In genomic region chr15:57555270-57555669, GRCh38 we compare ENCODE assay signal across 14 cellular contexts. TPM values are rescaled to one million over a fixed set of nuclear protein-coding genes. Genes with fewer than 3 reads are reported as not detected.
DNase-seq lines count a peak whose midpoint lies in the region; ATAC-seq and TF ChIP-seq lines count a peak whose summit lies in the region.
"Had no signal": no experiment of that assay in that cellular context is flagged by ENCODE, and none has a peak within 500 bp of the region (broad histone marks: within the 10 kb centered on the region; RNA-seq: fewer than 3 reads in every experiment).

No MANE protein-coding gene starts in this region.

- H3K36me3 ChIP-seq in RWPE2 (ENCODE audit: low read depth): no peaks in the 10 kb centered on the region
- no peaks in the 10 kb centered on the region for H3K36me3 ChIP-seq in fibroblast of lung (ENCODE audit: control insufficient read depth, insufficient read depth, low read length)
- H3K36me3 ChIP-seq in trophoblast cell (ENCODE audit: control insufficient read depth in 1 of 2, insufficient read depth in 2 of 2, low read length in 2 of 2): peaks cover 0 to 3% of the 10 kb centered on the region in 2 experiments
- H3K36me3 ChIP-seq: BLaER1 treated with 17β-estradiol and CSF1 and Interleukin-3, amounts not matched to agents 10 nM and 100 nM had no signal

- H2BK12ac ChIP-seq in trophoblast cell (ENCODE audit: low read length): no peak overlapping the region

- H3K23ac ChIP-seq in trophoblast cell (ENCODE audit: low read length): no peak overlapping the region

- no peak overlapping the region for H4K8ac ChIP-seq in trophoblast cell (ENCODE audit: low read depth, low read length)

- H3K9me3 ChIP-seq in RWPE2 (ENCODE audit: severe bottlenecking): no peaks in the 10 kb centered on the region
- H3K9me3 ChIP-seq in fibroblast of lung (ENCODE audit: control insufficient read depth, insufficient read depth, low read depth, low read length): no peaks in the 10 kb centered on the region
- H3K9me3 ChIP-seq in trophoblast cell (ENCODE audit: insufficient read depth, low read depth, low read length): no peaks in the 10 kb centered on the region

- no peak overlapping the region for H2AK5ac ChIP-seq in trophoblast cell (ENCODE audit: low read length)

- no peak overlapping the region for H2BK5ac ChIP-seq in trophoblast cell (ENCODE audit: low read depth, low read length, poor library complexity)

- no peaks in the 10 kb centered on the region for H3K27me3 ChIP-seq in RWPE2 (ENCODE audit: insufficient read depth, poor library complexity, severe bottlenecking)
- no peaks in the 10 kb centered on the region for H3K27me3 ChIP-seq in fibroblast of lung (ENCODE audit: control insufficient read depth, insufficient read depth, low read length)
- no peaks in the 10 kb centered on the region for H3K27me3 ChIP-seq in trophoblast cell (ENCODE audit: insufficient read depth, low read length)
- H3K27me3 ChIP-seq: BLaER1 treated with 17β-estradiol and CSF1 and Interleukin-3, amounts not matched to agents 10 nM and 100 nM had no signal

- H3K4me3 ChIP-seq in RWPE2 (ENCODE audit: severe bottlenecking): no peak overlapping the region
- no peak overlapping the region for H3K4me3 ChIP-seq in fibroblast of lung (replicated peaks in 1 of 4; ENCODE audit: control extremely low read depth in 1 of 4, insufficient read depth in 1 of 4, low read depth in 3 of 4, low read length in 4 of 4)
- no peak overlapping the region for H3K4me3 ChIP-seq in trophoblast cell (ENCODE audit: low read depth, low read length)
- H3K4me3 ChIP-seq: BLaER1 treated with 17β-estradiol and CSF1 and Interleukin-3, amounts not matched to agents 10 nM and 100 nM had no signal

- no peaks in the 10 kb centered on the region for H3K79me2 ChIP-seq in fibroblast of lung (ENCODE audit: control insufficient read depth, insufficient read depth, low read length)
- H3K79me2 ChIP-seq in trophoblast cell (ENCODE audit: control insufficient read depth, insufficient read depth, low read length, poor library complexity): peaks cover 1% of the 10 kb centered on the region

- H3K9ac ChIP-seq in fibroblast of lung (ENCODE audit: insufficient read depth, low read length) (no peak overlapping the region), trophoblast cell (ENCODE audit: low read length) (no peak overlapping the region)
- H3K9ac ChIP-seq: BLaER1 treated with 17β-estradiol and CSF1 and Interleukin-3, amounts not matched to agents 10 nM and 100 nM had no signal

- H3K4me1 ChIP-seq in RWPE2 (ENCODE audit: insufficient read depth, poor library complexity, severe bottlenecking) (peaks cover 39% of the 10 kb centered on the region), fibroblast of lung (ENCODE audit: control insufficient read depth, extremely low read depth, insufficient read depth, low read length) (peaks cover 3% of the 10 kb centered on the region), trophoblast cell (ENCODE audit: control insufficient read depth in 1 of 2, insufficient read depth in 2 of 2, low read length in 2 of 2) (peaks cover 29 to 36% of the 10 kb centered on the region in 2 experiments)

- H2BK120ac ChIP-seq in trophoblast cell (ENCODE audit: insufficient read depth, low read length, poor library complexity): no peak overlapping the region

- ATAC-seq in RWPE2 (ENCODE audit: low read depth) (no peak), GM18502 (IDR thresholded peaks at IDR 0.05; ENCODE audit: poor library complexity, unreplicated experiment) (no peak)
- ATAC-seq: stimulated activated memory B cell treated with anti-CD40 and anti-IgM and Interleukin-4, amounts not matched to agents 10 μg/mL and 1 μg/mL and 100 μg/mL, for 72 hours had no signal

- H4K91ac ChIP-seq in trophoblast cell (ENCODE audit: low read depth, low read length): no peak overlapping the region

- peaks cover 18% of the 10 kb centered on the region for H3K79me1 ChIP-seq in trophoblast cell (ENCODE audit: low read length)

- H2AFZ ChIP-seq in fibroblast of lung (ENCODE audit: low read length) (no peak overlapping the region), trophoblast cell (ENCODE audit: insufficient read depth, low read length, poor library complexity) (no peak overlapping the region)

- no peak overlapping the region for H3K18ac ChIP-seq in trophoblast cell (ENCODE audit: low read length)

- no peak overlapping the region for H3K4me2 ChIP-seq in fibroblast of lung (ENCODE audit: extremely low read depth, insufficient read depth, low read length)
- H3K4me2 ChIP-seq in trophoblast cell (ENCODE audit: low read length): no peak overlapping the region
- H3K4me2 ChIP-seq: BLaER1 treated with 17β-estradiol and CSF1 and Interleukin-3, amounts not matched to agents 10 nM and 100 nM had no signal

- H3K27ac ChIP-seq in RWPE2 (ENCODE audit: poor library complexity, severe bottlenecking): peak overlapping the region; percentile 87
- H3K27ac ChIP-seq in fibroblast of lung (ENCODE audit: insufficient read depth, low read length): no peak overlapping the region
- H3K27ac ChIP-seq in trophoblast cell (ENCODE audit: low read depth, low read length): no peak overlapping the region
- H3K27ac ChIP-seq: BLaER1 treated with 17β-estradiol and CSF1 and Interleukin-3, amounts not matched to agents 10 nM and 100 nM had no signal

- no peak overlapping the region for H3K4ac ChIP-seq in trophoblast cell (ENCODE audit: low read depth, low read length)

- DNase-seq in Daoy (ENCODE audit: low read depth): peak; percentile 39
- DNase-seq in RWPE2 (ENCODE audit: low spot score): no peak
- DNase-seq in fibroblast of lung (ENCODE audit: low read depth in 2 of 2): peak; percentile 12 to 54
- DNase-seq in trophoblast cell: no peak
- DNase-seq in medulla oblongata (ENCODE audit: extremely low spot score): no peak
- DNase-seq in activated effector memory CD4-positive, alpha-beta T cell treated with Interleukin-2 at 50 U/mL for 16 hours: no peak
- no peak for DNase-seq in activated T-cell treated with anti-CD3 and anti-CD28 coated beads, Interleukin-2, amount 50 U/mL, for 1 hour
- DNase-seq: activated CD4-positive, alpha-beta T cell treated with anti-CD3 and anti-CD28 coated beads, Interleukin-2, amount 50 U/mL, for 4 hours; activated gamma-delta T cell treated with Interleukin-2 at 50 U/mL for 16 hours; NCI-H1436 treated with DMSO at 0.1 percent for 48 hours had no signal

- TF ChIP-seq CTCF in RWPE2 (IDR thresholded peaks at IDR 0.05; ENCODE audit: poor library complexity, severe bottlenecking) (no peak), fibroblast of lung (conservative IDR thresholded peaks at IDR 0.05 in 1 of 2, IDR thresholded peaks at IDR 0.05 in 1 of 2; ENCODE audit: low read depth in 1 of 2, low read length in 2 of 2) (no peak)

- WGBS in trophoblast cell (ENCODE audit: extremely low coverage, insufficient coverage, insufficient read length): no CpG with 5 or more reads among the region's 3 CpGs

- H4K12ac ChIP-seq in trophoblast cell (ENCODE audit: low read depth, low read length): no peak overlapping the region

- no peaks in the 10 kb centered on the region for H4K20me1 ChIP-seq in fibroblast of lung (ENCODE audit: control insufficient read depth, extremely low read depth, insufficient read depth, low read length)
- H4K20me1 ChIP-seq: BLaER1 treated with 17β-estradiol and CSF1 and Interleukin-3, amounts not matched to agents 10 nM and 100 nM had no signal

- peak overlapping the region; percentile 11 for H3K14ac ChIP-seq in trophoblast cell (ENCODE audit: low read length)

RNA-seq across cellular contexts. Expression of gene MYZAP, which starts 36.4 kb away (rescaled TPM):
- total RNA-seq in Daoy (2014; rRNA removed; shearing (Covaris generic)): 1.2 and 1.4 TPM in 2 replicates
- 0.17 TPM in 1 of 2 replicates, not detected in the other for total RNA-seq in fibroblast of lung
- polyA plus RNA-seq in fibroblast of lung: 0.08 TPM in 1 of 2 replicates, not detected in the other
- not detected in 2 replicates for polyA plus RNA-seq in fibroblast of lung (2012)
- polyA minus RNA-seq in fibroblast of lung (ENCODE audit: low replicate concordance): not detected in 2 replicates
- polyA plus RNA-seq in trophoblast cell (2013): 0.26 and 0.37 TPM in 2 replicates
- total RNA-seq: T-helper 1 cell treated with Interleukin-12 subunit alpha and Interleukin-12 subunit beta and Interleukin-4 antibody, amounts not matched to agents 30 ng/mL and 1 ng/mL, for 36 hours had no signal

Comparison
In these comparisons a context has a peak if more than half of its experiments do, and no peak if none do; other contexts are left out.
1. DNase-seq: peak in Daoy (single experiment) and fibroblast of lung (2 of 2); none in RWPE2 (single experiment), trophoblast cell (0 of 2), medulla oblongata (single experiment), activated effector memory CD4-positive, alpha-beta T cell treated with Interleukin-2 at 50 U/mL for 16 hours (single experiment) and activated T-cell treated with anti-CD3 and anti-CD28 coated beads, Interleukin-2, amount 50 U/mL, for 1 hour (single experiment).